19 cellular contexts compared by ENCODE assay signal in the genomic region with DNA sequence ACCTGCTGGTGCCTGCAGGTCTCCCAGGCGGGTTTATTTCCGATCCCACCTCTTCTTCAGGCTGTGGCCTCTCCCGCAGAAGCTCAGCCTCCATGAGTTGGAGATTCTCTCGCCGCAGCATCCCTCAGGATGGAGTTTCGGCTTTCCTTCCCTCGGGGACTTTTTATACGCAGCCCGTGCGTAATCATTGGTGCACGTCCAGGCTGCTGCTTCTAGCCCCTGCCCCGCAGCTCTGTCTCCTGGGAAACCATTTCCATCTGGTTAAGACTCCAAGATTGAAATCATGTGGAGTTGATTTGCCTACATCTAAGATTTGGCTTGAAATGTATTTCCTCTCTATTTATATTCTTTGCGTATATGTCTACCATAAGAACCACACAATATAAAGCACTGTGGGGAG. TPM values are rescaled to one million over a fixed set of nuclear protein-coding genes. Genes with fewer than 3 reads are reported as not detected.
DNase-seq lines count a peak whose midpoint lies in the region; ATAC-seq and TF ChIP-seq lines count a peak whose summit lies in the region.
"Had no signal": no experiment of that assay in that cellular context is flagged by ENCODE, and none has a peak within 500 bp of the region (broad histone marks: within the 10 kb centered on the region; RNA-seq: fewer than 3 reads in every experiment).

No MANE protein-coding gene starts in this region.

- H3K27me3 ChIP-seq in right cardiac atrium (ENCODE audit: control insufficient read depth, insufficient read depth) = no peaks in the 10 kb centered on the region
- no peaks in the 10 kb centered on the region for H3K27me3 ChIP-seq in testis
- no peaks in the 10 kb centered on the region for H3K27me3 ChIP-seq in ovary
- H3K27me3 ChIP-seq: breast epithelium had no signal

- in situ Hi-C loops in astrocyte of the spinal cord (cut with HindIII; ENCODE audit: low sequenced_read_pairs) = no loop called here

- ATAC-seq in right cardiac atrium (no peak), GM21529 (IDR thresholded peaks at IDR 0.05; ENCODE audit: unreplicated experiment) (no peak)
- ATAC-seq: effector memory CD8-positive, alpha-beta T cell; stimulated activated naive CD8-positive, alpha-beta T cell treated with anti-CD3 and anti-CD28 coated beads, Interleukin-15, amount 100 ng/mL, for 72 hours had no signal

- H3K36me3 ChIP-seq in testis (ENCODE audit: low read depth, missing control alignments) (no peaks in the 10 kb centered on the region), ovary (no peaks in the 10 kb centered on the region)
- H3K36me3 ChIP-seq: breast epithelium had no signal

- no peak for TF ChIP-seq EP300 in ovary (IDR thresholded peaks at IDR 0.05)

- WGBS in right cardiac atrium = 80% methylated on average over 13 of the region's 13 CpGs
- 59 to 83% methylated on average over 13 of the region's 13 CpGs for WGBS in testis, 2 donors
- WGBS in ovary, 3 donors = 90 to 95% (median 93%) methylated on average over 13 of the region's 13 CpGs

- intact Hi-C loops in right cardiac atrium (cut with DNase I) (loop anchor here in 1 of 4 donors (5.0 kb wide), 1 partner anchor 485 kb away; no protein-coding TSS in a partner anchor), testis (cut with DNase I; ENCODE audit: low total_unique reads) (no loop called here), ovary (cut with DNase I) (no loop called here)

- TF ChIP-seq POLR2A in testis (IDR thresholded peaks at IDR 0.05) (no peak), ovary (IDR thresholded peaks at IDR 0.05) (no peak)

- H3K4me3 ChIP-seq in astrocyte of the spinal cord (ENCODE audit: low read depth, low read length) = no peak overlapping the region
- H3K4me3 ChIP-seq in right cardiac atrium (ENCODE audit: low read length) = no peak overlapping the region
- no peak overlapping the region for H3K4me3 ChIP-seq in testis
- no peak overlapping the region for H3K4me3 ChIP-seq in ovary

- no peak overlapping the region for H3K27ac ChIP-seq in right cardiac atrium (ENCODE audit: low read length)
- no peak overlapping the region for H3K27ac ChIP-seq in testis
- H3K27ac ChIP-seq in ovary = no peak overlapping the region
- H3K27ac ChIP-seq: 22Rv1, breast epithelium had no signal

- no peaks in the 10 kb centered on the region for H3K4me1 ChIP-seq in right cardiac atrium (ENCODE audit: control insufficient read depth, insufficient read depth, low read length)
- H3K4me1 ChIP-seq in testis = no peaks in the 10 kb centered on the region
- no peaks in the 10 kb centered on the region for H3K4me1 ChIP-seq in ovary (ENCODE audit: insufficient read depth)

- DNase-seq in DMS 273 (lab: John Stamatoyannopoulos, UW; ENCODE audit: unreplicated experiment) (peak; percentile 80), DMS 273 treated with DMSO at 0.1 percent for 48 hours (lab: John Stamatoyannopoulos, UW) (no peak), astrocyte of the spinal cord (ENCODE audit: low read depth, low spot score) (peak; percentile 32), right cardiac atrium (peak; percentile 28 to 62 (median 49)), testis (peak; percentile 18), ovary (no peak), NCI-H2081 treated with DMSO at 0.1 percent for 48 hours (lab: John Stamatoyannopoulos, UW) (no peak)
- DNase-seq: activated CD4-positive, CD25-positive, alpha-beta regulatory T cell; activated CD8-positive, alpha-beta memory T cell treated with anti-CD3 and anti-CD28 coated beads, Interleukin-2, amount 50 U/mL, for 4 hours; activated naive CD4-positive, alpha-beta T cell treated with Interleukin-2 at 50 U/mL for 16 hours; effector memory CD8-positive, alpha-beta T cell; kidney; NCI-H187 treated with DMSO at 0.1 percent for 48 hours; NCI-H774; stimulated activated CD4-positive, alpha-beta T cell treated with anti-CD3 and anti-CD28 coated beads, Interleukin-12 subunit alpha, Interleukin-12 subunit beta, amount 100 ng/mL, for 4 hours; stimulated activated naive CD8-positive, alpha-beta T cell treated with anti-CD3 and anti-CD28 coated beads, Interleukin-15, amount 100 ng/mL, for 72 hours had no signal

- H3K9me3 ChIP-seq in right cardiac atrium (ENCODE audit: control insufficient read depth, low read length) = no peaks in the 10 kb centered on the region
- H3K9me3 ChIP-seq in testis = no peaks in the 10 kb centered on the region
- H3K9me3 ChIP-seq in ovary = no peaks in the 10 kb centered on the region
- H3K9me3 ChIP-seq: breast epithelium had no signal

- no peak for TF ChIP-seq CTCF in astrocyte of the spinal cord (IDR thresholded peaks at IDR 0.05; ENCODE audit: low read depth, low read length)
- no peak for TF ChIP-seq CTCF in testis (IDR thresholded peaks at IDR 0.05)
- TF ChIP-seq CTCF in ovary (IDR thresholded peaks at IDR 0.05) = no peak

RNA-seq across cellular contexts. Expression of gene CARMIL1, which starts 46.7 kb away (rescaled TPM):
- total RNA-seq in right cardiac atrium (10 to 100 TPM; 16.8 to 19.8 (median 18.1) TPM), testis (100 to 1,000 TPM; 108 to 120 TPM), ovary (10 to 100 TPM; 11.1 to 25.6 (median 18.4) TPM)
- polyA plus RNA-seq in right cardiac atrium (9.5 TPM), testis (ENCODE audit: insufficient read depth, low read depth, low replicate concordance) (39.4 TPM), ovary (10 to 100 TPM in 1 of 2 donors, 1 to 10 TPM in 1; 6.4 to 13.3 TPM)

Comparison
In these comparisons a context has a peak if more than half of its experiments do, and no peak if none do; other contexts are left out.
1. DNase-seq: peak in DMS 273 (single experiment), astrocyte of the spinal cord (single experiment), right cardiac atrium (3 of 3) and testis (single experiment); none in DMS 273 treated with DMSO at 0.1 percent for 48 hours (single experiment), ovary (0 of 5) and NCI-H2081 treated with DMSO at 0.1 percent for 48 hours (single experiment).
2. RNA of gene CARMIL1, which starts 46.7 kb away (total RNA-seq): 108 to 120 TPM in testis; 16.8 to 19.8 TPM in right cardiac atrium and 11.1 to 25.6 TPM in ovary; every median in the first group is over 4 times any median in the second.